Comparison of ENCODE assay signal across 8 cellular contexts in genomic region chr5:784428-785177, GRCh38. TPM values are rescaled to one million over a fixed set of nuclear protein-coding genes. Genes with fewer than 3 reads are reported as not detected.
DNase-seq lines count a peak whose midpoint lies in the region; ATAC-seq lines count a peak whose summit lies in the region.
"Not testable (repeated sequence)": the region's sequence is repeated elsewhere in the genome, so short reads cannot be mapped to it uniquely, and the experiment has no call there.

ZDHHC11B (minus strand) TSS chr5:784729; CDS start chr5:766919, 17,810 bp downstream.

- H3K27ac Mint-ChIP-seq in T-helper 17 cell: peak within 1 kb of the TSS; percentile 45
- not testable (repeated sequence) for H3K27ac Mint-ChIP-seq in activated naive CD8-positive, alpha-beta T cell treated with anti-CD3 and anti-CD28 coated beads, Interleukin-2, amount 50 U/mL, for 24 hours; stimulated activated naive CD8-positive, alpha-beta T cell treated with anti-CD3 and anti-CD28 coated beads, Interleukin-15, Interleukin-2, amounts not matched to agents 100 ng/mL and 50 ng/mL, for 24 hours

- not testable (repeated sequence) for H3K9me3 Mint-ChIP-seq in activated naive CD8-positive, alpha-beta T cell treated with anti-CD3 and anti-CD28 coated beads, Interleukin-2, amount 50 U/mL, for 24 hours; stimulated activated naive CD8-positive, alpha-beta T cell treated with anti-CD3 and anti-CD28 coated beads, Interleukin-15, Interleukin-2, amounts not matched to agents 100 ng/mL and 50 ng/mL, for 24 hours

- H3K27me3 Mint-ChIP-seq in T-helper 17 cell: not testable (repeated sequence)
- H3K27me3 Mint-ChIP-seq in activated naive CD8-positive, alpha-beta T cell treated with anti-CD3 and anti-CD28 coated beads, Interleukin-2, amount 50 U/mL, for 24 hours: peaks cover 15% of the 10 kb centered on the region
- H3K27me3 Mint-ChIP-seq in stimulated activated naive CD8-positive, alpha-beta T cell treated with anti-CD3 and anti-CD28 coated beads, Interleukin-15, Interleukin-2, amounts not matched to agents 100 ng/mL and 50 ng/mL, for 24 hours: peaks cover 13% of the 10 kb centered on the region

- DNase-seq in EL (peak; percentile 43), NCI-H146 (lab: John Stamatoyannopoulos, UW) (peak; percentile 86), T-helper 17 cell (peak; percentile 81 to 83 (median 82)), Right ventricle myocardium inferior (ENCODE audit: missing footprints) (peak; percentile 95), nucleus accumbens (lab: John Stamatoyannopoulos, UW) (peak in 55 of 56 donors; percentile 18 to 98 (median 82))
- DNase-seq in activated naive CD8-positive, alpha-beta T cell treated with anti-CD3 and anti-CD28 coated beads, Interleukin-2, amount 50 U/mL, for 24 hours: peak; percentile 93

- H3K4me3 Mint-ChIP-seq in T-helper 17 cell: peak within 1 kb of the TSS; percentile 86
- H3K4me3 Mint-ChIP-seq in activated naive CD8-positive, alpha-beta T cell treated with anti-CD3 and anti-CD28 coated beads, Interleukin-2, amount 50 U/mL, for 24 hours: peak within 1 kb of the TSS; percentile 61
- peak within 1 kb of the TSS; percentile 70 for H3K4me3 Mint-ChIP-seq in stimulated activated naive CD8-positive, alpha-beta T cell treated with anti-CD3 and anti-CD28 coated beads, Interleukin-15, Interleukin-2, amounts not matched to agents 100 ng/mL and 50 ng/mL, for 24 hours

- not testable (repeated sequence) for H3K36me3 Mint-ChIP-seq in T-helper 17 cell (ENCODE audit: low read depth); activated naive CD8-positive, alpha-beta T cell treated with anti-CD3 and anti-CD28 coated beads, Interleukin-2, amount 50 U/mL, for 24 hours (ENCODE audit: low read depth); stimulated activated naive CD8-positive, alpha-beta T cell treated with anti-CD3 and anti-CD28 coated beads, Interleukin-15, Interleukin-2, amounts not matched to agents 100 ng/mL and 50 ng/mL, for 24 hours (ENCODE audit: low read depth)

- ATAC-seq in HG02759 (IDR thresholded peaks at IDR 0.05; ENCODE audit: unreplicated experiment) (peak; percentile 54), T-helper 17 cell (peak; percentile 75), Right ventricle myocardium inferior (peak; percentile 75)
- peak; percentile 74 for ATAC-seq in activated naive CD8-positive, alpha-beta T cell treated with anti-CD3 and anti-CD28 coated beads, Interleukin-2, amount 50 U/mL, for 24 hours

- H3K4me1 Mint-ChIP-seq in T-helper 17 cell; activated naive CD8-positive, alpha-beta T cell treated with anti-CD3 and anti-CD28 coated beads, Interleukin-2, amount 50 U/mL, for 24 hours; stimulated activated naive CD8-positive, alpha-beta T cell treated with anti-CD3 and anti-CD28 coated beads, Interleukin-15, Interleukin-2, amounts not matched to agents 100 ng/mL and 50 ng/mL, for 24 hours (ENCODE audit: low read depth): not testable (repeated sequence)

- intact Hi-C loops in Right ventricle myocardium inferior (cut with DNase I): loop anchor here (2.0 kb wide), 1 partner anchor 26 kb away; no protein-coding TSS in a partner anchor

- not testable (repeated sequence) for H3K9me3 ChIP-seq in T-helper 17 cell (ENCODE audit: control insufficient read depth, low read length, poor library complexity, severe bottlenecking)

RNA-seq across cellular contexts. Expression of gene ZDHHC11B, which starts in this region (rescaled TPM):
- total RNA-seq in T-helper 17 cell (10 to 100 TPM in 1 of 2 donors, 1 to 10 TPM in 1; 9.3 to 31.2 TPM), Right ventricle myocardium inferior (14.7 TPM)

Comparison
In these comparisons a context has a peak if more than half of its experiments do, and no peak if none do; other contexts are left out.
1. Peak in every context shown above with its lines: DNase-seq and ATAC-seq.
2. DNase-seq: peak in every context shown above with its lines; median percentile 95 in Right ventricle myocardium inferior; 93 in activated naive CD8-positive, alpha-beta T cell treated with anti-CD3 and anti-CD28 coated beads, Interleukin-2, amount 50 U/mL, for 24 hours; 86 in NCI-H146; 82 in T-helper 17 cell; 82 in nucleus accumbens; 43 in EL.